ENCODE assay signal across 8 cellular contexts in genomic region chr7:97871659-97872024, GRCh38. TPM values are rescaled to one million over a fixed set of nuclear protein-coding genes. Genes with fewer than 3 reads are reported as not detected.
DNase-seq lines count a peak whose midpoint lies in the region; ATAC-seq and TF ChIP-seq lines count a peak whose summit lies in the region.

No MANE protein-coding gene starts in this region.

- peak overlapping the region; percentile 79 to 92 (median 88) for H3K27ac ChIP-seq in esophagus muscularis mucosa (replicated peaks in 1 of 4)
- peak overlapping the region; percentile 82 for H3K27ac ChIP-seq in neutrophil

- CTCF ChIA-PET in WTC11 (lab: Charles Lee) = interaction anchor here (1.4 to 1.6 kb wide), 3 partner anchors 20 to 297 kb away, joined by 3 to 12 read pairs (median 3); no protein-coding TSS in a partner anchor

- POLR2A ChIA-PET in WTC11 (lab: Charles Lee) = interaction anchor here (1.1 to 1.4 kb wide), 5 partner anchors 15 to 755 kb away, joined by 3 to 14 read pairs (median 4); partner anchors contain the start of gene BAIAP2L1

- peak; percentile 1 for DNase-seq in activated CD8-positive, alpha-beta memory T cell treated with anti-CD3 and anti-CD28 coated beads, Interleukin-2, amount 50 U/mL, for 1 hour (ENCODE audit: extremely low read depth)
- no peak for DNase-seq in activated CD8-positive, alpha-beta memory T cell treated with anti-CD3 and anti-CD28 coated beads, Interleukin-2, amount 50 U/mL, for 4 hours
- peak; percentile 44 for DNase-seq in WTC11 (ENCODE audit: low spot score)
- DNase-seq in esophagus muscularis mucosa (ENCODE audit: extremely low spot score) = no peak
- no peak for DNase-seq in superior temporal gyrus (ENCODE audit: extremely low spot score)
- DNase-seq in AG08395 (ENCODE audit: low spot score) = no peak

- H3K36me3 Mint-ChIP-seq in WTC11 = peaks cover 8% of the 10 kb centered on the region

- H3K36me3 ChIP-seq in esophagus muscularis mucosa = peaks cover 0 to 23% (median 4%) of the 10 kb centered on the region in 4 donors
- no peaks in the 10 kb centered on the region for H3K36me3 ChIP-seq in neutrophil

- TF ChIP-seq EP300 in esophagus muscularis mucosa (IDR thresholded peaks at IDR 0.05) = no peak

- H3K4me3 Mint-ChIP-seq in WTC11 = peak overlapping the region; percentile 88

- no peaks in the 10 kb centered on the region for H3K27me3 ChIP-seq in esophagus muscularis mucosa
- H3K27me3 ChIP-seq in neutrophil = peaks cover 34% of the 10 kb centered on the region

- ATAC-seq in HG03439 (IDR thresholded peaks at IDR 0.05; ENCODE audit: unreplicated experiment) = peak; percentile 27
- peak; percentile 31 for ATAC-seq in WTC11

- intact Hi-C loops in esophagus muscularis mucosa (cut with DNase I) = loop anchor here (10.0 kb wide), 1 partner anchor 53 kb away; no protein-coding TSS in a partner anchor

- H3K4me1 ChIP-seq in esophagus muscularis mucosa = peaks cover 8 to 17% (median 14%) of the 10 kb centered on the region in 4 donors
- peaks cover 20 to 34% of the 10 kb centered on the region in 2 experiments for H3K4me1 ChIP-seq in neutrophil (ENCODE audit: control insufficient read depth in 1 of 2, insufficient read depth in 1 of 2, low read depth in 1 of 2, low read length in 1 of 2)

- H3K9me3 Mint-ChIP-seq in WTC11 = no peaks in the 10 kb centered on the region

- H3K4me1 Mint-ChIP-seq in WTC11 = peaks cover 29% of the 10 kb centered on the region

- TF ChIP-seq CTCF in WTC11 (IDR thresholded peaks at IDR 0.05) (no peak), esophagus muscularis mucosa (IDR thresholded peaks at IDR 0.05) (no peak), neutrophil (IDR thresholded peaks at IDR 0.05) (no peak)

- peaks cover 43% of the 10 kb centered on the region for H3K27me3 Mint-ChIP-seq in WTC11 (ENCODE audit: low read depth)

- peak overlapping the region; percentile 45; the same call in 1 of the 2 replicates for H3K27ac Mint-ChIP-seq in WTC11

- no peaks in the 10 kb centered on the region for H3K9me3 ChIP-seq in esophagus muscularis mucosa
- H3K9me3 ChIP-seq in neutrophil = no peaks in the 10 kb centered on the region

- peak overlapping the region; percentile 70 to 90 (median 85) for H3K4me3 ChIP-seq in esophagus muscularis mucosa
- peak overlapping the region; percentile 64 to 68 for H3K4me3 ChIP-seq in neutrophil (ENCODE audit: low read depth in 1 of 2, low read length in 1 of 2)

- WGBS in esophagus muscularis mucosa = 4% methylated on average over 21 of the region's 21 CpGs

- TF ChIP-seq POLR2A in esophagus muscularis mucosa (IDR thresholded peaks at IDR 0.05; ENCODE audit: low read depth) = no peak

TF ChIP-seq in WTC11, 78 proteins besides CTCF, POLR2A, EP300 and RAD21:
- TF ChIP-seq ZNF671 (CRISPR knock-in tag; IDR thresholded peaks at IDR 0.05) (0 out of 2 replicates have a peak, but pooled peaks have one; percentile 0), ARID4B (CRISPR knock-in tag; IDR thresholded peaks at IDR 0.05; ENCODE audit: borderline replicate concordance) (no peak), CREB1 (CRISPR knock-in tag; IDR thresholded peaks at IDR 0.05) (0 out of 2 replicates have a peak, but pooled peaks have one; percentile 6)

RNA-seq across cellular contexts. Expression of gene ASNS, which starts 0.6 kb away (rescaled TPM):
- total RNA-seq in WTC11 (2021) = 71.3 to 111 TPM (median 74.5 TPM) in 3 replicates
- total RNA-seq in esophagus muscularis mucosa = 10 to 100 TPM; 13.9 to 17.6 (median 15.3) TPM

Comparison
In these comparisons a context has a peak if more than half of its experiments do, and no peak if none do; other contexts are left out.
1. DNase-seq: peak in activated CD8-positive, alpha-beta memory T cell treated with anti-CD3 and anti-CD28 coated beads, Interleukin-2, amount 50 U/mL, for 1 hour (single experiment) and WTC11 (single experiment); none in activated CD8-positive, alpha-beta memory T cell treated with anti-CD3 and anti-CD28 coated beads, Interleukin-2, amount 50 U/mL, for 4 hours (single experiment), esophagus muscularis mucosa (single experiment), superior temporal gyrus (single experiment) and AG08395 (single experiment).